11 cellular contexts compared by ENCODE assay signal in genomic region chr11:434999-435740, GRCh38. TPM values are rescaled to one million over a fixed set of nuclear protein-coding genes. Genes with fewer than 3 reads are reported as not detected.
DNase-seq lines count a peak whose midpoint lies in the region; ATAC-seq, FAIRE-seq and TF ChIP-seq lines count a peak whose summit lies in the region.
"Not testable (repeated sequence)": the region's sequence is repeated elsewhere in the genome, so short reads cannot be mapped to it uniquely, and the experiment has no call there.
"Had no signal": no experiment of that assay in that cellular context is flagged by ENCODE, and none has a peak within 500 bp of the region (broad histone marks: within the 10 kb centered on the region; RNA-seq: fewer than 3 reads in every experiment).

No MANE protein-coding gene starts in this region.

- not testable (repeated sequence) for H3K4me3 ChIP-seq in DND-41 (ENCODE audit: low read depth in 1 of 2, low read length in 2 of 2); astrocyte (ENCODE audit: insufficient read depth, low read depth, low read length); mucosa of descending colon; neuronal stem cell (ENCODE audit: low read length in 2 of 2)

- intact Hi-C loops in mucosa of descending colon (cut with DNase I, micrococcal nuclease) = not testable (repeated sequence)

- H2AK5ac ChIP-seq in neuronal stem cell (ENCODE audit: low read depth, low read length) = not testable (repeated sequence)

- not testable (repeated sequence) for H2BK120ac ChIP-seq in neuronal stem cell (ENCODE audit: low read depth, low read length)

- H2BK15ac ChIP-seq in neuronal stem cell (ENCODE audit: low read length) = not testable (repeated sequence)

- no CpG with 5 or more reads among the region's 1 CpG for WGBS in neuronal stem cell (ENCODE audit: extremely low coverage in 2 of 2, insufficient read length in 2 of 2, insufficient replicate concordance in 1 of 2), 2 donors

- ATAC-seq in DND-41 (ENCODE audit: insufficient read depth, low read depth) (0 out of 3 replicates have a peak, but pooled peaks have one; percentile 16), mucosa of descending colon (peak; percentile 7)
- not testable (repeated sequence) for ATAC-seq in T-helper 17 cell

- not testable (repeated sequence) for H4K8ac ChIP-seq in neuronal stem cell (ENCODE audit: low read depth, low read length)

- H3K27ac ChIP-seq in DND-41 (ENCODE audit: low read length); astrocyte (ENCODE audit: low read depth, low read length); neuronal stem cell (replicated peaks; ENCODE audit: low read length): not testable (repeated sequence)

- H3K4me1 ChIP-seq in DND-41 (ENCODE audit: insufficient read depth, low read length); astrocyte (ENCODE audit: insufficient read depth, low read length); mucosa of descending colon (ENCODE audit: low read depth); neuronal stem cell (ENCODE audit: control insufficient read depth in 2 of 2, insufficient read depth in 1 of 2, low read depth in 1 of 2, low read length in 2 of 2): not testable (repeated sequence)

- H3K4me2 ChIP-seq in DND-41 (ENCODE audit: insufficient read depth, low read length); astrocyte (ENCODE audit: low read length); neuronal stem cell (ENCODE audit: insufficient read depth, low read length, poor library complexity, severe bottlenecking): not testable (repeated sequence)

- peaks cover 21% of the 10 kb centered on the region for H3K4me1 Mint-ChIP-seq in T-helper 17 cell
- not testable (repeated sequence) for H3K4me1 Mint-ChIP-seq in astrocyte (ENCODE audit: low read depth, unreplicated experiment)

- H3K79me2 ChIP-seq in DND-41 (ENCODE audit: insufficient read depth, low read length); astrocyte (ENCODE audit: insufficient read depth, low read length): not testable (repeated sequence)

- not testable (repeated sequence) for H3K9ac ChIP-seq in DND-41 (ENCODE audit: low read depth, low read length); astrocyte (ENCODE audit: low read length); neuronal stem cell (ENCODE audit: low read depth, low read length, poor library complexity)

- H3K4ac ChIP-seq in neuronal stem cell (ENCODE audit: low read length) = not testable (repeated sequence)

- H3K4me3 Mint-ChIP-seq in T-helper 17 cell; astrocyte (ENCODE audit: unreplicated experiment): not testable (repeated sequence)

- H3K27ac Mint-ChIP-seq in T-helper 17 cell = peak overlapping the region; percentile 57
- H3K27ac Mint-ChIP-seq in astrocyte (ENCODE audit: unreplicated experiment) = not testable (repeated sequence)

- not testable (repeated sequence) for H2AFZ ChIP-seq in DND-41 (ENCODE audit: low read depth, low read length); astrocyte (ENCODE audit: low read depth, low read length); neuronal stem cell (ENCODE audit: low read length)

- H3K36me3 Mint-ChIP-seq in T-helper 17 cell (ENCODE audit: low read depth); astrocyte (ENCODE audit: low read depth, unreplicated experiment): not testable (repeated sequence)

- FAIRE-seq in HTR-8/SVneo (lab: Jason Lieb, UNC) = peak; percentile 64
- peak; percentile 81 for FAIRE-seq in astrocyte (lab: Jason Lieb, UNC)

- H3K18ac ChIP-seq in neuronal stem cell (ENCODE audit: low read length) = not testable (repeated sequence)

- not testable (repeated sequence) for H3K9me3 ChIP-seq in DND-41 (ENCODE audit: insufficient read depth, low read length, severe bottlenecking); T-helper 17 cell (ENCODE audit: control insufficient read depth, low read length, poor library complexity, severe bottlenecking); astrocyte (ENCODE audit: insufficient read depth, low read depth, low read length); mucosa of descending colon; neuronal stem cell (replicated peaks in 1 of 2; ENCODE audit: control insufficient read depth in 2 of 2, insufficient read depth in 1 of 2, low read depth in 1 of 2, low read length in 2 of 2)

- H3K23ac ChIP-seq in neuronal stem cell (ENCODE audit: low read depth, low read length, poor library complexity) = not testable (repeated sequence)

- not testable (repeated sequence) for H3K27me3 ChIP-seq in DND-41 (ENCODE audit: insufficient read depth, low read length, poor library complexity); astrocyte (ENCODE audit: insufficient read depth, low read length)
- H3K27me3 ChIP-seq in neuronal stem cell (ENCODE audit: control insufficient read depth in 3 of 3, insufficient read depth in 3 of 3, low read depth in 1 of 3, low read length in 3 of 3) = peaks cover 0 to 14% (median 0%) of the 10 kb centered on the region in 3 experiments

- not testable (repeated sequence) for H2BK5ac ChIP-seq in neuronal stem cell (ENCODE audit: low read length)

- TF ChIP-seq CTCF in DND-41 (IDR thresholded peaks at IDR 0.05; ENCODE audit: borderline replicate concordance, extremely low read depth, low read length, poor library complexity, severe bottlenecking); astrocyte (IDR thresholded peaks at IDR 0.05; ENCODE audit: insufficient read depth, low read depth, low read length); mucosa of descending colon (IDR thresholded peaks at IDR 0.05): not testable (repeated sequence)

- not testable (repeated sequence) for H3K79me1 ChIP-seq in neuronal stem cell (ENCODE audit: low read depth, low read length)

- not testable (repeated sequence) for H3K9me3 Mint-ChIP-seq in astrocyte (ENCODE audit: unreplicated experiment)

- H3K27me3 Mint-ChIP-seq in T-helper 17 cell; astrocyte (ENCODE audit: low read depth, unreplicated experiment): not testable (repeated sequence)

- not testable (repeated sequence) for DNase-seq in DND-41; HTR-8/SVneo (ENCODE audit: insufficient read length, low spot score); T-helper 17 cell; astrocyte (ENCODE audit: low read depth); mucosa of descending colon; neuronal stem cell (ENCODE audit: low spot score)

- H2BK12ac ChIP-seq in neuronal stem cell (ENCODE audit: low read length) = not testable (repeated sequence)

- not testable (repeated sequence) for H4K20me1 ChIP-seq in DND-41 (ENCODE audit: insufficient read depth, low read length); astrocyte (ENCODE audit: insufficient read depth, low read length)

- not testable (repeated sequence) for H4K91ac ChIP-seq in neuronal stem cell (ENCODE audit: low read depth, low read length, poor library complexity)

- not testable (repeated sequence) for H3K36me3 ChIP-seq in DND-41 (ENCODE audit: insufficient read depth, low read length); astrocyte (ENCODE audit: insufficient read depth, low read length); mucosa of descending colon (ENCODE audit: low read depth); neuronal stem cell (replicated peaks in 1 of 2; ENCODE audit: control insufficient read depth in 2 of 2, insufficient read depth in 2 of 2, low read length in 2 of 2)

- H3K14ac ChIP-seq in neuronal stem cell (ENCODE audit: low read length) = peak overlapping the region; percentile 82

RNA-seq across cellular contexts. Expression of gene ANO9, which starts 6.6 kb away (rescaled TPM):
- 100 to 1,000 TPM; 131 to 165 TPM for total RNA-seq in T-helper 17 cell
- total RNA-seq in astrocyte = 0.82 and 1.9 TPM in 2 replicates
- 100 to 1,000 TPM in 2 of 3 donors, 10 to 100 TPM in 1; 85.2 to 179 (median 131) TPM for total RNA-seq in mucosa of descending colon
- 2.8 TPM for polyA plus RNA-seq in neuronal stem cell (2013, experiment 1 of 2)
- polyA plus RNA-seq in neuronal stem cell (2013, experiment 2 of 2) = 1.9 TPM
- total RNA-seq: A673, H4, HFFc6 had no signal
- polyA plus RNA-seq: BJ had no signal

RNA-seq across cellular contexts. Expression of gene PTDSS2, which starts 14.9 kb away (rescaled TPM):
- 10 to 100 TPM; 21.8 to 24.5 TPM for total RNA-seq in T-helper 17 cell
- 40.3 and 47.3 TPM in 2 replicates for total RNA-seq in astrocyte
- 10 to 100 TPM; 19.2 to 34.8 (median 27.3) TPM for total RNA-seq in mucosa of descending colon
- polyA plus RNA-seq in neuronal stem cell (2013, experiment 1 of 2) = 27.4 TPM
- 26.0 TPM for polyA plus RNA-seq in neuronal stem cell (2013, experiment 2 of 2)

RNA-seq across cellular contexts. Expression of gene SIGIRR, which starts 20.4 kb away (rescaled TPM):
- total RNA-seq in T-helper 17 cell (100 to 1,000 TPM; 353 to 409 TPM), astrocyte (6.2 and 7.2 TPM in 2 replicates), mucosa of descending colon (100 to 1,000 TPM; 103 to 190 (median 116) TPM)
- polyA plus RNA-seq in neuronal stem cell (2013, experiment 1 of 2) = 15.1 TPM
- 13.4 TPM for polyA plus RNA-seq in neuronal stem cell (2013, experiment 2 of 2)

RNA-seq across cellular contexts. Expression of gene PKP3, which starts 41.2 kb away (rescaled TPM):
- not detected for total RNA-seq in T-helper 17 cell
- 1.1 and 2.1 TPM in 2 replicates for total RNA-seq in astrocyte
- total RNA-seq in mucosa of descending colon = 100 to 1,000 TPM in 2 of 3 donors, 10 to 100 TPM in 1; 73.3 to 174 (median 143) TPM
- polyA plus RNA-seq in neuronal stem cell (2013, experiment 1 of 2) = 0.40 TPM
- 0.40 TPM for polyA plus RNA-seq in neuronal stem cell (2013, experiment 2 of 2)
- total RNA-seq: A673; CD4-positive, alpha-beta memory T cell had no signal

Comparison
In these comparisons a context has a peak if more than half of its experiments do, and no peak if none do; other contexts are left out.
1. RNA of gene ANO9, which starts 6.6 kb away (total RNA-seq): 131 to 165 TPM in T-helper 17 cell and 85.2 to 179 TPM in mucosa of descending colon; 0.82 to 1.9 TPM in astrocyte; every median in the first group is over 10 times any median in the second.
2. RNA of gene SIGIRR, which starts 20.4 kb away (total RNA-seq): 353 to 409 TPM in T-helper 17 cell and 103 to 190 TPM in mucosa of descending colon; 6.2 to 7.2 TPM in astrocyte; every median in the first group is over 10 times any median in the second.